Comparison of ENCODE assay signal across 1 cellular context in the genomic region with DNA sequence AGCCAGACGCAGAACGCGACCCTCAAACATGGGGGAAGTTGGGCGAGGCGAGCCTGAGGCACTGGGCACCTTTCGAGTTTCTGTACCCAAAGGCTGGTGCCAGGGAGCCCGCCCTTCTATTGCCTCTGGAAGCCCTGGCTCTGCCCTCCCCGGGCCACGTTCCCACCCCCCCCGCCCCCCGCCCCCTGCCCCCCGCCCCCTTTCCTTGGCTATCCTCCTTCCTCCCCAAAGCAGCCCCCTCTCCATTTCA.
TF ChIP-seq lines count a peak whose summit lies in the region.

No MANE protein-coding gene starts in this region.

TF ChIP-seq in SK-N-SH, 30 proteins besides CTCF, POLR2A, EP300 and RAD21 (continued from another document):
- TF ChIP-seq, protein P1, sequence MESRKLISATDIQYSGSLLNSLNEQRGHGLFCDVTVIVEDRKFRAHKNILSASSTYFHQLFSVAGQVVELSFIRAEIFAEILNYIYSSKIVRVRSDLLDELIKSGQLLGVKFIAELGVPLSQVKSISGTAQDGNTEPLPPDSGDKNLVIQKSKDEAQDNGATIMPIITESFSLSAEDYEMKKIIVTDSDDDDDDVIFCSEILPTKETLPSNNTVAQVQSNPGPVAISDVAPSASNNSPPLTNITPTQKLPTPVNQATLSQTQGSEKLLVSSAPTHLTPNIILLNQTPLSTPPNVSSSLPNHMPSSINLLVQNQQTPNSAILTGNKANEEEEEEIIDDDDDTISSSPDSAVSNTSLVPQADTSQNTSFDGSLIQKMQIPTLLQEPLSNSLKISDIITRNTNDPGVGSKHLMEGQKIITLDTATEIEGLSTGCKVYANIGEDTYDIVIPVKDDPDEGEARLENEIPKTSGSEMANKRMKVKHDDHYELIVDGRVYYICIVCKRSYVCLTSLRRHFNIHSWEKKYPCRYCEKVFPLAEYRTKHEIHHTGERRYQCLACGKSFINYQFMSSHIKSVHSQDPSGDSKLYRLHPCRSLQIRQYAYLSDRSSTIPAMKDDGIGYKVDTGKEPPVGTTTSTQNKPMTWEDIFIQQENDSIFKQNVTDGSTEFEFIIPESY (IDR thresholded peaks at IDR 0.05; ENCODE audit: borderline replicate concordance, low read depth) = no peak
TF ChIP-seq in SK-N-SH: peak in this region for 0.
